In the genomic region with DNA sequence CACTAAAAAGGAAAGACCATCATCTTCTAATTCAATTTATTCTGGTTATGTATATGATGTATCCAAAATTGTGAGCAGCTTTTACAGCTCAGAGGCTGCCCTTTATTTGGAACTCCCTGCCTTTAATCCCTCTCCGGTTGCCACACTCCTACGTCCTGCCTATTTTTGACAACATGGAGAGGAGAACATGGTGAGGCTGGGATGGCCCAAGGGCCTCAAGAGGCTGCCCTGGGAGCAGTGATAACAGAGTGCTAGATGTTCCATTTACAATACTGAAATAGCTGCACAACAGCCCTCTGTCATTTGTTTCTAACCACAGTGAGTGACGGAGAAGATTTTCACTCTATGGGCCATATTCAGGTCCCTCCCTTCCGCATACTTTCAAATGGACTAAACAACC, we compare ENCODE assay signal across 17 cellular contexts. TPM values are rescaled to one million over a fixed set of nuclear protein-coding genes. Genes with fewer than 3 reads are reported as not detected.
DNase-seq lines count a peak whose midpoint lies in the region; ATAC-seq and TF ChIP-seq lines count a peak whose summit lies in the region.
"Had no signal": no experiment of that assay in that cellular context is flagged by ENCODE, and none has a peak within 500 bp of the region (broad histone marks: within the 10 kb centered on the region; RNA-seq: fewer than 3 reads in every experiment).

No MANE protein-coding gene starts in this region.

- H2BK120ac ChIP-seq in mesenchymal stem cell (ENCODE audit: low read depth, low read length), result no peak overlapping the region

- no peak overlapping the region for H2AFZ ChIP-seq in PC-9
- no peak overlapping the region for H2AFZ ChIP-seq in mesenchymal stem cell (ENCODE audit: low read depth, low read length)
- no peak overlapping the region for H2AFZ ChIP-seq in smooth muscle cell (ENCODE audit: low read depth)

- H3K36me3 Mint-ChIP-seq in activated T-helper 17 cell treated with anti-CD3 and anti-CD28 coated beads, Interleukin-2, amount 50 U/mL, for 72 hours (ENCODE audit: low read depth), result no peaks in the 10 kb centered on the region
- no peaks in the 10 kb centered on the region for H3K36me3 Mint-ChIP-seq in T-cell
- H3K36me3 Mint-ChIP-seq: CD4-positive, alpha-beta memory T cell; WTC11 had no signal

- H3F3A ChIP-seq in PC-9 (ENCODE audit: insufficient read depth, low read depth) (peaks cover 16% of the 10 kb centered on the region), smooth muscle cell (ENCODE audit: low read depth) (peaks cover 17% of the 10 kb centered on the region)

- H3K9ac ChIP-seq in mesenchymal stem cell (ENCODE audit: low read length) (no peak overlapping the region), smooth muscle cell (ENCODE audit: low read depth) (peak overlapping the region; percentile 44)

- peak overlapping the region; percentile 68 for H2BK5ac ChIP-seq in mesenchymal stem cell (ENCODE audit: low read depth, low read length, poor library complexity, severe bottlenecking)

- POLR2A ChIA-PET in PC-9 (lab: Charles Lee; ENCODE audit: unreplicated experiment), result no interaction called here
- POLR2A ChIA-PET in T-cell (lab: Charles Lee), result no interaction called here

- H3K4me1 ChIP-seq in PC-9 (replicated peaks; ENCODE audit: insufficient read depth) (peaks cover 32% of the 10 kb centered on the region), mesenchymal stem cell (ENCODE audit: control insufficient read depth, insufficient read depth, low read depth, low read length) (peaks cover 6% of the 10 kb centered on the region), smooth muscle cell (ENCODE audit: low read depth) (peaks cover 10% of the 10 kb centered on the region)

- peak overlapping the region; percentile 90 for H2AK5ac ChIP-seq in mesenchymal stem cell (ENCODE audit: low read length, severe bottlenecking)

- DNase-seq in PC-9 (no peak), epithelial cell of prostate (ENCODE audit: low read depth, low spot score) (no peak), mesenchymal stem cell (no peak), smooth muscle cell (lab: John Stamatoyannopoulos, UW; ENCODE audit: unreplicated experiment) (no peak), T-cell (no peak)
- DNase-seq in activated CD4-positive, alpha-beta T cell treated with anti-CD3 and anti-CD28 coated beads for 1 hour, result no peak
- DNase-seq in activated effector memory CD4-positive, alpha-beta T cell treated with anti-CD3 and anti-CD28 coated beads, Interleukin-2, amount 50 U/mL, for 16 hours, result no peak
- DNase-seq: amniotic stem cell; CD4-positive, alpha-beta memory T cell; foreskin melanocyte; left colon; posterior cingulate gyrus; SHP77 treated with DMSO at 0.1 percent for 48 hours; thyroid gland had no signal

- H2BK15ac ChIP-seq in mesenchymal stem cell (ENCODE audit: low read depth, poor library complexity, severe bottlenecking), result no peak overlapping the region

- no peak overlapping the region for H3K4me3 ChIP-seq in PC-9
- H3K4me3 ChIP-seq in mesenchymal stem cell (ENCODE audit: insufficient read depth in 1 of 2, low read depth in 1 of 2, low read length in 2 of 2), result no peak overlapping the region
- H3K4me3 ChIP-seq in smooth muscle cell, result no peak overlapping the region
- H3K4me3 ChIP-seq: thyroid gland had no signal

- CTCF ChIA-PET in PC-9 (lab: Charles Lee), result interaction anchor here (1.2 kb wide), 2 partner anchors 10 to 23 kb away, joined by 3 read pairs; no protein-coding TSS in a partner anchor
- CTCF ChIA-PET in T-cell (lab: Charles Lee), result interaction anchor here in 1 of 2 donors (0.6 to 0.8 kb wide), 2 partner anchors 51 to 589 kb away, joined by 3 read pairs; no protein-coding TSS in a partner anchor

- H3K27ac Mint-ChIP-seq in activated T-helper 17 cell treated with anti-CD3 and anti-CD28 coated beads, Interleukin-2, amount 50 U/mL, for 72 hours, result no peak overlapping the region
- H3K27ac Mint-ChIP-seq in T-cell, result no peak overlapping the region
- H3K27ac Mint-ChIP-seq: CD4-positive, alpha-beta memory T cell; T-helper 2 cell treated with Interferon-gamma antibody and Interleukin-4, amounts not matched to agents 5 μg/mL and 100 μg/mL, for 36 hours; WTC11 had no signal

- no peak overlapping the region for H3K23ac ChIP-seq in mesenchymal stem cell (ENCODE audit: low read length in 2 of 2)

- intact Hi-C loops in PC-9 (cut with micrococcal nuclease; ENCODE audit: unreplicated experiment), result no loop called here

- H3K27me3 Mint-ChIP-seq in activated T-helper 17 cell treated with anti-CD3 and anti-CD28 coated beads, Interleukin-2, amount 50 U/mL, for 72 hours, result peaks cover 7% of the 10 kb centered on the region
- peaks cover 4% of the 10 kb centered on the region in 2 donors for H3K27me3 Mint-ChIP-seq in T-cell

- peak overlapping the region in 1 of 2 experiments; percentile 45 for H2BK12ac ChIP-seq in mesenchymal stem cell (ENCODE audit: low read length in 2 of 2)

- H3K4me3 Mint-ChIP-seq in activated T-helper 17 cell treated with anti-CD3 and anti-CD28 coated beads, Interleukin-2, amount 50 U/mL, for 72 hours, result no peak overlapping the region
- no peak overlapping the region for H3K4me3 Mint-ChIP-seq in T-cell
- H3K4me3 Mint-ChIP-seq: CD4-positive, alpha-beta memory T cell; T-helper 2 cell treated with Interferon-gamma antibody and Interleukin-4, amounts not matched to agents 5 μg/mL and 100 μg/mL, for 36 hours; WTC11 had no signal

- H3K18ac ChIP-seq in mesenchymal stem cell (ENCODE audit: low read depth in 1 of 2, low read length in 2 of 2), result peak overlapping the region in 1 of 2 experiments; percentile 54

- H4K8ac ChIP-seq in mesenchymal stem cell (ENCODE audit: low read length), result no peak overlapping the region

- H3K9me3 ChIP-seq in PC-9 (ENCODE audit: insufficient read depth, low read depth) (no peaks in the 10 kb centered on the region), mesenchymal stem cell (ENCODE audit: control insufficient read depth, low read length) (no peaks in the 10 kb centered on the region), smooth muscle cell (replicated peaks; ENCODE audit: low read depth) (no peaks in the 10 kb centered on the region)
- H3K9me3 ChIP-seq: thyroid gland had no signal

- peaks cover 13% of the 10 kb centered on the region for H3K79me1 ChIP-seq in mesenchymal stem cell (replicated peaks; ENCODE audit: low read length, poor library complexity, severe bottlenecking)

- H3K36me3 ChIP-seq in PC-9 (ENCODE audit: low read depth) (no peaks in the 10 kb centered on the region), mesenchymal stem cell (ENCODE audit: control insufficient read depth in 1 of 2, insufficient read depth in 2 of 2, low read depth in 1 of 2, low read length in 2 of 2) (peaks cover 0 to 2% of the 10 kb centered on the region in 2 experiments), smooth muscle cell (ENCODE audit: low read depth) (no peaks in the 10 kb centered on the region)
- H3K36me3 ChIP-seq: thyroid gland had no signal

- TF ChIP-seq CTCF in PC-9 (conservative IDR thresholded peaks at IDR 0.05) (no peak), smooth muscle cell (IDR thresholded peaks at IDR 0.05; ENCODE audit: borderline replicate concordance, insufficient read depth, poor library complexity, severe bottlenecking) (no peak)

- peak overlapping the region in 1 of 2 experiments; percentile 53 for H3K14ac ChIP-seq in mesenchymal stem cell (ENCODE audit: low read length in 2 of 2)

- H3K9me3 Mint-ChIP-seq in activated T-helper 17 cell treated with anti-CD3 and anti-CD28 coated beads, Interleukin-2, amount 50 U/mL, for 72 hours, result no peaks in the 10 kb centered on the region
- H3K9me3 Mint-ChIP-seq in T-cell, result no peaks in the 10 kb centered on the region
- H3K9me3 Mint-ChIP-seq: CD4-positive, alpha-beta memory T cell; T-helper 2 cell treated with Interferon-gamma antibody and Interleukin-4, amounts not matched to agents 5 μg/mL and 100 μg/mL, for 36 hours; WTC11 had no signal

- no peaks in the 10 kb centered on the region for H3K9me2 ChIP-seq in PC-9 (ENCODE audit: insufficient read depth)

- no peaks in the 10 kb centered on the region for H3K27me3 ChIP-seq in PC-9 (ENCODE audit: insufficient read depth, low read depth)
- H3K27me3 ChIP-seq in mesenchymal stem cell (ENCODE audit: control insufficient read depth in 1 of 2, insufficient read depth in 1 of 2, low read length in 2 of 2), result no peaks in the 10 kb centered on the region
- H3K27me3 ChIP-seq in smooth muscle cell (ENCODE audit: low read depth), result no peaks in the 10 kb centered on the region
- H3K27me3 ChIP-seq: thyroid gland had no signal

- peaks cover 37% of the 10 kb centered on the region for H3K79me2 ChIP-seq in PC-9 (ENCODE audit: low read depth)
- H3K79me2 ChIP-seq in smooth muscle cell (ENCODE audit: low read depth), result peaks cover 63% of the 10 kb centered on the region

- H3K4me1 Mint-ChIP-seq in activated T-helper 17 cell treated with anti-CD3 and anti-CD28 coated beads, Interleukin-2, amount 50 U/mL, for 72 hours, result no peaks in the 10 kb centered on the region
- H3K4me1 Mint-ChIP-seq in T-cell, result no peaks in the 10 kb centered on the region

- H3K4me2 ChIP-seq in PC-9 (no peak overlapping the region), mesenchymal stem cell (ENCODE audit: low read length, poor library complexity, severe bottlenecking) (no peak overlapping the region), smooth muscle cell (peak overlapping the region; percentile 47)

- H3K27ac ChIP-seq in PC-9, result 0 out of 2 replicates have a peak overlapping the region, but pooled peaks have one; percentile 46
- H3K27ac ChIP-seq in epithelial cell of prostate, result peak overlapping the region; percentile 48
- peak overlapping the region; percentile 86 for H3K27ac ChIP-seq in mesenchymal stem cell (ENCODE audit: low read length, poor library complexity, severe bottlenecking)
- H3K27ac ChIP-seq in smooth muscle cell (ENCODE audit: low read depth), result peak overlapping the region; percentile 87

- WGBS in mesenchymal stem cell, result 65% methylated on average over 4 of the region's 4 CpGs
- WGBS in smooth muscle cell (ENCODE audit: low lambda C conversion rate), result 54% methylated on average over 4 of the region's 4 CpGs

- no TSS peak for BruUV-seq in PC-9 (replicated peaks; lab: Mats Ljungman, UMichigan)

- ATAC-seq in activated T-helper 17 cell treated with anti-CD3 and anti-CD28 coated beads, Interleukin-2, amount 50 U/mL, for 72 hours (replicated peaks), result no peak
- ATAC-seq in T-cell (replicated peaks in 1 of 4), result no peak
- ATAC-seq: left colon, WTC11 had no signal

- peak overlapping the region in 1 of 2 experiments; percentile 52 for H3K4ac ChIP-seq in mesenchymal stem cell (ENCODE audit: low read depth in 1 of 2, low read length in 2 of 2)

- no peaks in the 10 kb centered on the region for H4K20me1 ChIP-seq in PC-9 (ENCODE audit: insufficient read depth)
- no peaks in the 10 kb centered on the region for H4K20me1 ChIP-seq in smooth muscle cell (ENCODE audit: low read depth)

- H4K91ac ChIP-seq in mesenchymal stem cell (ENCODE audit: low read length), result no peak overlapping the region

RNA-seq across cellular contexts. Expression of gene STARD13, which starts 33.5 kb away (rescaled TPM):
- 13.9 and 19.6 TPM in 2 replicates for total RNA-seq in PC-9 (2021)
- 16.1 TPM for polyA plus RNA-seq in mesenchymal stem cell (2013, experiment 1 of 2)
- polyA plus RNA-seq in mesenchymal stem cell (2013, experiment 2 of 2), result 14.5 TPM
- 18.8 and 19.0 TPM in 2 replicates for total RNA-seq in smooth muscle cell
- polyA plus RNA-seq in smooth muscle cell, result 12.4 and 15.2 TPM in 2 replicates
- total RNA-seq in activated T-helper 17 cell treated with anti-CD3 and anti-CD28 coated beads, Interleukin-2, amount 50 U/mL, for 72 hours, result 1 to 10 TPM; 1.1 to 2.3 TPM
- under 1 TPM in 3 of 5 donors, not detected in 2; 0.39 to 0.53 (median 0.44) TPM for total RNA-seq in T-cell
- polyA plus RNA-seq: CD4-positive, alpha-beta memory T cell had no signal
